ENCODE assay signal across 1 cellular context in genomic region chr4:119825696-119826095, GRCh38.
TF ChIP-seq lines count a peak whose summit lies in the region.

No MANE protein-coding gene starts in this region.

TF ChIP-seq in IMR-90, 13 proteins besides CTCF, POLR2A, EP300 and RAD21 (continued from another document):
- TF ChIP-seq, protein P1, sequence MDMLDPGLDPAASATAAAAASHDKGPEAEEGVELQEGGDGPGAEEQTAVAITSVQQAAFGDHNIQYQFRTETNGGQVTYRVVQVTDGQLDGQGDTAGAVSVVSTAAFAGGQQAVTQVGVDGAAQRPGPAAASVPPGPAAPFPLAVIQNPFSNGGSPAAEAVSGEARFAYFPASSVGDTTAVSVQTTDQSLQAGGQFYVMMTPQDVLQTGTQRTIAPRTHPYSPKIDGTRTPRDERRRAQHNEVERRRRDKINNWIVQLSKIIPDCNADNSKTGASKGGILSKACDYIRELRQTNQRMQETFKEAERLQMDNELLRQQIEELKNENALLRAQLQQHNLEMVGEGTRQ (IDR thresholded peaks at IDR 0.05; ENCODE audit: low read depth, low read length): no peak
- TF ChIP-seq CEBPB (IDR thresholded peaks at IDR 0.05; ENCODE audit: low read depth, low read length) (no peak), MAZ (IDR thresholded peaks at IDR 0.05; ENCODE audit: borderline replicate concordance, low read depth, low read length) (no peak)
TF ChIP-seq in IMR-90: peak in this region for 0.
